ENCODE assay signal across 1 cellular context in the genomic region with DNA sequence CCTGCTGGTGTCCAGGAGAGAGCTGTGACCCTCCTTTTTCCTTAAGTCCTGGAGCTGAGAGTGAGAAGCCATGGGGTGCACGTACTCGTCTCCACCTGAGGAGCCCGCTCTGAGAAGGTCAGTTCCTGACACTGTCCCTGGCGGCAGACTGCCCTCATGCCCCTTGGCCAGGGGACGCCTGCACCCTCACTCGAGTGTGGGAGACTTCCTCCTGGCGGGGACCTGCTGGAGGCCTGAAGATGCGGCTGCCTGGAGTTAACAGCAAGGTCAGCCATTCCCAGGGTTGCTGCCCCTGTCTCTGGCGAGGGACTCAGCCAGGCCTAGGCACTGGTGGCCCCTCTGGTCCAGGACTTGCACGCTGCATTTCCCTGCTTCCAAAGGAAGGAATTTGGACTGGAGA.
TF ChIP-seq lines count a peak whose summit lies in the region.

No MANE protein-coding gene starts in this region.

TF ChIP-seq in IMR-90, 13 proteins besides CTCF, POLR2A, EP300 and RAD21:
- TF ChIP-seq RCOR1 (IDR thresholded peaks at IDR 0.05; ENCODE audit: insufficient replicate concordance, low read length) (no peak), NFE2L2 (IDR thresholded peaks at IDR 0.05; ENCODE audit: low read depth, low read length) (no peak)
TF ChIP-seq in IMR-90: peak in this region for 0.
